Comparison of ENCODE assay signal across 8 cellular contexts in genomic region chr4:107037188-107037587, GRCh38. TPM values are rescaled to one million over a fixed set of nuclear protein-coding genes. Genes with fewer than 3 reads are reported as not detected.
DNase-seq lines count a peak whose midpoint lies in the region; ATAC-seq and TF ChIP-seq lines count a peak whose summit lies in the region.

No MANE protein-coding gene starts in this region.

- H2AFZ ChIP-seq in HCT116 (ENCODE audit: low read depth, low read length, poor library complexity, severe bottlenecking), result no peak overlapping the region

- no TSS peak for BruUV-seq in HCT116 (replicated peaks; lab: Mats Ljungman, UMichigan)

- RAD21 ChIA-PET in HCT116 (lab: Charles Lee; ENCODE audit: low non-redundant PET in 1 of 2, low total read pairs in 2 of 2, uncharacterized antibody in 2 of 2, unreplicated experiment in 2 of 2), result no interaction called here

- CTCF ChIA-PET in BJ (lab: Yijun Ruan, JAX), result interaction anchor here (0.8 to 1.7 kb wide), 4 partner anchors 43 to 700 kb away, joined by 3 to 8 read pairs (median 3); no protein-coding TSS in a partner anchor
- CTCF ChIA-PET in HCT116 (lab: Charles Lee), result no interaction called here

- no peaks in the 10 kb centered on the region for H4K20me1 ChIP-seq in HCT116 (ENCODE audit: insufficient read depth)

- H3K36me3 ChIP-seq in BJ (ENCODE audit: control insufficient read depth, insufficient read depth, low read length) (no peaks in the 10 kb centered on the region), HCT116 (ENCODE audit: control insufficient read depth in 1 of 2, insufficient read depth in 2 of 2, low read length in 2 of 2) (no peaks in the 10 kb centered on the region)

- intact Hi-C loops in HCT116 (cut with micrococcal nuclease), result no loop called here

- H3K4me2 ChIP-seq in HCT116 (ENCODE audit: low read length), result no peak overlapping the region

- peak; percentile 5; the same call in 1 of the 2 replicates for TF ChIP-seq RAD21 in HCT116 (IDR thresholded peaks at IDR 0.05; ENCODE audit: low read depth)

- no peaks in the 10 kb centered on the region for H3K79me2 ChIP-seq in HCT116 (ENCODE audit: insufficient read depth, low read length)

- H3K9me2 ChIP-seq in HCT116 (ENCODE audit: insufficient read depth), result no peaks in the 10 kb centered on the region

- TF ChIP-seq CTCF in BJ (IDR thresholded peaks at IDR 0.05; ENCODE audit: insufficient read depth, low read depth, low read length) (peak; percentile 75), HCT116 (IDR thresholded peaks at IDR 0.05 in 2 of 3, conservative IDR thresholded peaks at IDR 0.05 in 1 of 3; ENCODE audit: borderline replicate concordance in 1 of 3, insufficient read depth in 1 of 3, low read depth in 2 of 3, low read length in 2 of 3) (peak in 1 of 3 experiments; percentile 14; a peak in 1 of 6 replicates)

- H3K9ac ChIP-seq in HCT116 (ENCODE audit: low read length), result no peak overlapping the region

- H3K9me3 ChIP-seq in HCT116 (ENCODE audit: control insufficient read depth in 1 of 2, insufficient read depth in 1 of 2, low read depth in 1 of 2, low read length in 2 of 2), result no peaks in the 10 kb centered on the region

- H3K4me3 ChIP-seq in BJ (ENCODE audit: low read depth, low read length) (no peak overlapping the region), HCT116 (replicated peaks in 1 of 2; ENCODE audit: low read depth in 1 of 2, low read length in 2 of 2) (no peak overlapping the region)

- no peak for ATAC-seq in HCT116
- ATAC-seq in stimulated activated naive CD8-positive, alpha-beta T cell treated with anti-CD3 and anti-CD28 coated beads, Interleukin-15, Interleukin-2, amounts not matched to agents 100 U/mL and 50 U/mL, for 24 hours, result no peak
- ATAC-seq in HG03460 (IDR thresholded peaks at IDR 0.05; ENCODE audit: unreplicated experiment), result no peak
- ATAC-seq in HG03280 (IDR thresholded peaks at IDR 0.05; ENCODE audit: unreplicated experiment), result no peak
- ATAC-seq in HG03159 (IDR thresholded peaks at IDR 0.05; ENCODE audit: unreplicated experiment), result no peak

- POLR2A ChIA-PET in BJ (lab: Charles Lee) (no interaction called here), HCT116 (lab: Charles Lee) (no interaction called here)

- DNase-seq in BJ (ENCODE audit: low read depth), result no peak
- DNase-seq in HCT116 (ENCODE audit: low read depth, low spot score), result no peak
- peak in 36 of 56 donors; percentile 0 to 63 (median 20) for DNase-seq in amygdala (lab: John Stamatoyannopoulos, UW)
- DNase-seq in iPS-NIHi7 (ENCODE audit: extremely low spot score), result peak; percentile 82
- DNase-seq in stimulated activated naive CD8-positive, alpha-beta T cell treated with anti-CD3 and anti-CD28 coated beads, Interleukin-15, Interleukin-2, amounts not matched to agents 100 U/mL and 50 U/mL, for 24 hours, result peak; percentile 8

- TF ChIP-seq POLR2A in HCT116 (IDR thresholded peaks at IDR 0.05; ENCODE audit: borderline replicate concordance, extremely low read depth, insufficient read depth, insufficient read length), result no peak

- H3K4me1 ChIP-seq in HCT116 (ENCODE audit: control insufficient read depth in 1 of 2, insufficient read depth in 2 of 2, low read length in 2 of 2), result no peaks in the 10 kb centered on the region

- H3K27ac ChIP-seq in HCT116 (ENCODE audit: low read depth, low read length), result no peak overlapping the region

- H3K27me3 ChIP-seq in BJ (ENCODE audit: control insufficient read depth, insufficient read depth, low read length), result peaks cover 41% of the 10 kb centered on the region
- H3K27me3 ChIP-seq in HCT116 (ENCODE audit: insufficient read depth, low read length), result no peaks in the 10 kb centered on the region

TF ChIP-seq in HCT116, 20 proteins besides CTCF, POLR2A, EP300 and RAD21:
- TF ChIP-seq TCF7L2 (IDR thresholded peaks at IDR 0.05; ENCODE audit: borderline replicate concordance, extremely low read depth, insufficient read depth, insufficient read length), result no peak
- no peak for TF ChIP-seq SRF (IDR thresholded peaks at IDR 0.05; ENCODE audit: low read depth)
- no peak for TF ChIP-seq ZBTB33 (IDR thresholded peaks at IDR 0.05; ENCODE audit: extremely low read depth, insufficient replicate concordance, low read length)
- TF ChIP-seq JUND (IDR thresholded peaks at IDR 0.05), result no peak
- no peak for TF ChIP-seq ELF1 (IDR thresholded peaks at IDR 0.05; ENCODE audit: borderline replicate concordance, low read depth)
- TF ChIP-seq MAX (IDR thresholded peaks at IDR 0.05), result no peak
- TF ChIP-seq YY1 (IDR thresholded peaks at IDR 0.05; ENCODE audit: extremely low read depth, insufficient replicate concordance, low read depth, low read length), result no peak
- no peak for TF ChIP-seq SP1 (IDR thresholded peaks at IDR 0.05; ENCODE audit: low read depth)
- TF ChIP-seq ATF3 (IDR thresholded peaks at IDR 0.05), result no peak
- no peak for TF ChIP-seq CBX3 (IDR thresholded peaks at IDR 0.05; ENCODE audit: low read depth)
- no peak for TF ChIP-seq SIN3A (IDR thresholded peaks at IDR 0.05; ENCODE audit: low read depth)
- TF ChIP-seq FOSL1 (IDR thresholded peaks at IDR 0.05; ENCODE audit: low read depth), result no peak
- TF ChIP-seq EZH2 (IDR thresholded peaks at IDR 0.05), result no peak
- TF ChIP-seq EZH2phosphoT487 (IDR thresholded peaks at IDR 0.05; ENCODE audit: borderline replicate concordance), result no peak
- TF ChIP-seq EGR1 (IDR thresholded peaks at IDR 0.05; ENCODE audit: low read depth), result no peak
- no peak for TF ChIP-seq REST (IDR thresholded peaks at IDR 0.05; ENCODE audit: low read depth)
- no peak for TF ChIP-seq CEBPB (IDR thresholded peaks at IDR 0.05; ENCODE audit: low read depth)
- TF ChIP-seq ZFX (IDR thresholded peaks at IDR 0.05), result no peak
- TF ChIP-seq POLR2AphosphoS5 (IDR thresholded peaks at IDR 0.05; ENCODE audit: low read depth, low read length), result no peak
- TF ChIP-seq ZNF274 (IDR thresholded peaks at IDR 0.05; ENCODE audit: low read depth, low read length), result no peak

RNA-seq across cellular contexts. Expression of gene DKK2, which starts 1.1 kb away (rescaled TPM):
- 0.25 and 0.37 TPM in 2 replicates for polyA plus RNA-seq in BJ (2011; rRNA removed)
- 0.09 and 0.10 TPM in 2 replicates for polyA minus RNA-seq in BJ (2011; rRNA and poly(A)+ RNA removed)
- not detected for total RNA-seq in HCT116 (2021; ENCODE audit: unreplicated experiment)
- polyA plus RNA-seq in HCT116 (2012), result not detected in 2 replicates

Comparison
In these comparisons a context has a peak if more than half of its experiments do, and no peak if none do; other contexts are left out.
1. DNase-seq: peak in amygdala (36 of 56), iPS-NIHi7 (single experiment) and stimulated activated naive CD8-positive, alpha-beta T cell treated with anti-CD3 and anti-CD28 coated beads, Interleukin-15, Interleukin-2, amounts not matched to agents 100 U/mL and 50 U/mL, for 24 hours (single experiment); none in BJ (single experiment) and HCT116 (single experiment).